Comparison of ENCODE assay signal across 20 cellular contexts in the genomic region with DNA sequence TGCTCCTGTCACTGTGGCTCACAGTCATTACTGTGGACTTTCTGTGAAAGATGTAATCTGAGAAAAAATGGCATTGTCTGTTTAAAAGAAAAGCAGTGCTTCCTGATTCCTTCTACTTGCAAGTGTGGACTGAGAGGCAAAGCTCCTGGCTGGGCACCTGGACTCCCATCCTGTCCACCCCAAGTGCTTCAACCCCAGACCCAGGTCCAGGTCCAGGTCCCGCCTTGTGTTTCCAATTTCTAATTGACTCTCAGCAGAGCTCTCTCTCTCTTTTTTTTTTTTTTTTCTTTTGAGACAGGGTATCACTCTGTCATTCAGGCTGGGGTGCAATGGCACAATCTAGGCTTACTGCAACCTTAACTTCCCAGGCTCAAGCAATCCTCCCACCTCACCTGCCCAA.
DNase-seq lines count a peak whose midpoint lies in the region; TF ChIP-seq lines count a peak whose summit lies in the region.
"Had no signal": no experiment of that assay in that cellular context is flagged by ENCODE, and none has a peak within 500 bp of the region (broad histone marks: within the 10 kb centered on the region; RNA-seq: fewer than 3 reads in every experiment).

No MANE protein-coding gene starts in this region.

- TF ChIP-seq POLR2A in esophagus muscularis mucosa (IDR thresholded peaks at IDR 0.05; ENCODE audit: low read depth): no peak

- TF ChIP-seq EP300 in esophagus muscularis mucosa (IDR thresholded peaks at IDR 0.05): no peak

- peaks cover 0 to 25% (median 6%) of the 10 kb centered on the region in 4 donors for H3K36me3 ChIP-seq in esophagus muscularis mucosa

- no peak overlapping the region for H3K4me3 ChIP-seq in esophagus muscularis mucosa
- H3K4me3 ChIP-seq: BLaER1, GM12878, GM23338, HAP-1 had no signal

- H3K27me3 Mint-ChIP-seq in chondrocyte (ENCODE audit: low read depth): no peaks in the 10 kb centered on the region
- H3K27me3 Mint-ChIP-seq in osteocyte (ENCODE audit: unreplicated experiment): no peaks in the 10 kb centered on the region
- H3K27me3 Mint-ChIP-seq: B cell; CD4-positive, CD25-positive, alpha-beta regulatory T cell had no signal

- intact Hi-C loops in esophagus muscularis mucosa (cut with DNase I): no loop called here

- TF ChIP-seq CTCF in chondrocyte (IDR thresholded peaks at IDR 0.05) (no peak), esophagus muscularis mucosa (IDR thresholded peaks at IDR 0.05) (no peak), osteocyte (IDR thresholded peaks at IDR 0.05) (no peak)

- no peaks in the 10 kb centered on the region for H3K9me3 ChIP-seq in esophagus muscularis mucosa
- H3K9me3 ChIP-seq: Caco-2, HAP-1 had no signal

- H3K4me3 Mint-ChIP-seq in chondrocyte (ENCODE audit: unreplicated experiment) (no peak overlapping the region), osteocyte (ENCODE audit: unreplicated experiment) (no peak overlapping the region)
- H3K4me3 Mint-ChIP-seq: B cell; CD4-positive, CD25-positive, alpha-beta regulatory T cell; CD8-positive, alpha-beta T cell; GM23338; HFFc6 had no signal

- H3K9me3 Mint-ChIP-seq in chondrocyte (ENCODE audit: low read depth): no peaks in the 10 kb centered on the region
- H3K9me3 Mint-ChIP-seq in osteocyte (ENCODE audit: unreplicated experiment): no peaks in the 10 kb centered on the region
- H3K9me3 Mint-ChIP-seq: CD8-positive, alpha-beta T cell; HFFc6 had no signal

- peak overlapping the region; percentile 59 for H3K27ac Mint-ChIP-seq in chondrocyte (ENCODE audit: unreplicated experiment)
- H3K27ac Mint-ChIP-seq in osteocyte (ENCODE audit: unreplicated experiment): peak overlapping the region; percentile 3
- H3K27ac Mint-ChIP-seq: B cell; CD4-positive, CD25-positive, alpha-beta regulatory T cell; CD8-positive, alpha-beta T cell; GM23338; HFFc6 had no signal

- H3K4me1 Mint-ChIP-seq in chondrocyte (ENCODE audit: low read depth) (peaks cover 82% of the 10 kb centered on the region), osteocyte (ENCODE audit: unreplicated experiment) (peaks cover 35% of the 10 kb centered on the region)
- H3K4me1 Mint-ChIP-seq: B cell had no signal

- no peaks in the 10 kb centered on the region for H3K27me3 ChIP-seq in esophagus muscularis mucosa
- H3K27me3 ChIP-seq: BLaER1 had no signal

- 100% methylated on average over 1 of the region's 1 CpG for WGBS in esophagus muscularis mucosa

- no peak overlapping the region for H3K27ac ChIP-seq in esophagus muscularis mucosa (replicated peaks in 1 of 4)
- H3K27ac ChIP-seq: BLaER1, C4-2B had no signal

- DNase-seq in activated CD8-positive, alpha-beta memory T cell treated with anti-CD3 and anti-CD28 coated beads for 24 hours: peak; percentile 26
- no peak for DNase-seq in activated CD8-positive, alpha-beta memory T cell treated with anti-CD3 and anti-CD28 coated beads, Interleukin-2, amount 50 U/mL, for 48 hours
- no peak for DNase-seq in chondrocyte (ENCODE audit: low spot score)
- peak; percentile 83 for DNase-seq in esophagus muscularis mucosa (ENCODE audit: extremely low spot score)
- peak; percentile 62 for DNase-seq in osteocyte (ENCODE audit: extremely low spot score, unreplicated experiment)
- no peak for DNase-seq in SK-N-DZ (ENCODE audit: low spot score)
- no peak for DNase-seq in AML-193 (lab: John Stamatoyannopoulos, UW)
- DNase-seq: CD4-positive, CD25-positive, alpha-beta regulatory T cell; CD8-positive, alpha-beta T cell; DMS79; EL; GDM1; HFFc6 had no signal

- H3K4me1 ChIP-seq in esophagus muscularis mucosa: peaks cover 0 to 23% (median 16%) of the 10 kb centered on the region in 4 donors

- H3K36me3 Mint-ChIP-seq in chondrocyte (ENCODE audit: low read depth) (peaks cover 36% of the 10 kb centered on the region), osteocyte (ENCODE audit: unreplicated experiment) (peaks cover 34% of the 10 kb centered on the region)

Comparison
In these comparisons a context has a peak if more than half of its experiments do, and no peak if none do; other contexts are left out.
1. DNase-seq: peak in activated CD8-positive, alpha-beta memory T cell treated with anti-CD3 and anti-CD28 coated beads for 24 hours (single experiment), esophagus muscularis mucosa (single experiment) and osteocyte (single experiment); none in activated CD8-positive, alpha-beta memory T cell treated with anti-CD3 and anti-CD28 coated beads, Interleukin-2, amount 50 U/mL, for 48 hours (single experiment), chondrocyte (single experiment), SK-N-DZ (single experiment) and AML-193 (0 of 2).